27 cellular contexts compared by ENCODE assay signal in genomic region chr17:57151798-57152197, GRCh38.
"Had no signal": no experiment of that assay in that cellular context is flagged by ENCODE, and none has a peak within 500 bp of the region (broad histone marks: within the 10 kb centered on the region; RNA-seq: fewer than 3 reads in every experiment).

No MANE protein-coding gene starts in this region.

- ATAC-seq: esophagus mucosa, gastrocnemius medialis, heart right ventricle, left cardiac atrium, left lung, left ventricle myocardium superior, lower lobe of right lung, mucosa of descending colon had no signal

- H3K4me3 Mint-ChIP-seq: mesothelial cell of epicardium, naive B cell had no signal

- H3K27ac ChIP-seq: coronary artery, dorsolateral prefrontal cortex, epithelial cell of prostate, esophagus squamous epithelium, gastrocnemius medialis, heart right ventricle, left lung, lower lobe of right lung had no signal

- DNase-seq: dermis blood vessel endothelial cell; dorsolateral prefrontal cortex; effector CD4-positive, alpha-beta T cell; effector memory CD4-positive, alpha-beta T cell; erythroblast; esophagus squamous epithelium; foreskin fibroblast; foreskin melanocyte; gastrocnemius medialis; glutamatergic neuron; heart right ventricle; hippocampal formation; left cardiac atrium; left lung; left ventricle myocardium superior; lower lobe of right lung; mesenchymal stem cell; mucosa of descending colon; naive B cell had no signal

- H3K4me1 ChIP-seq: esophagus squamous epithelium, gastrocnemius medialis, heart right ventricle, left lung, lower lobe of right lung had no signal

- H3K4me1 Mint-ChIP-seq: mesothelial cell of epicardium, naive B cell had no signal

- H3K36me3 ChIP-seq: esophagus squamous epithelium, gastrocnemius medialis, heart right ventricle, left lung, lower lobe of right lung had no signal

- H3K4me3 ChIP-seq: coronary artery, dorsolateral prefrontal cortex, esophagus squamous epithelium, gastrocnemius medialis, heart right ventricle, left lung, lower lobe of right lung, mucosa of descending colon had no signal

- H3K27ac Mint-ChIP-seq: mesothelial cell of epicardium, naive B cell had no signal

- H3K9me3 ChIP-seq: gastrocnemius medialis, heart right ventricle, left lung, lower lobe of right lung, mucosa of descending colon had no signal

- H3K27me3 ChIP-seq: gastrocnemius medialis had no signal

- H3K36me3 Mint-ChIP-seq: mesothelial cell of epicardium had no signal

- FAIRE-seq: colon, endothelial cell of umbilical vein, islet of Langerhans, keratinocyte had no signal
